Comparison of ENCODE assay signal across 19 cellular contexts in genomic region chrX:152992120-152992519, GRCh38. TPM values are rescaled to one million over a fixed set of nuclear protein-coding genes. Genes with fewer than 3 reads are reported as not detected.
DNase-seq lines count a peak whose midpoint lies in the region; ATAC-seq, FAIRE-seq and TF ChIP-seq lines count a peak whose summit lies in the region.
"Had no signal": no experiment of that assay in that cellular context is flagged by ENCODE, and none has a peak within 500 bp of the region (broad histone marks: within the 10 kb centered on the region; RNA-seq: fewer than 3 reads in every experiment).

No MANE protein-coding gene starts in this region.

- FAIRE-seq in K562 (lab: Jason Lieb, UNC), result no peak
- FAIRE-seq: A549 had no signal

- no peaks in the 10 kb centered on the region for H3K9me2 ChIP-seq in GM23338 (ENCODE audit: insufficient read depth)

- CTCF ChIA-PET in K562 (lab: Yijun Ruan, JAX; ENCODE audit: low intra/inter-chr PET ratio), result no interaction called here

- TF ChIP-seq CTCF in GM23338 (conservative IDR thresholded peaks at IDR 0.05; ENCODE audit: low read depth in 2 of 2) (no peak), K562 (IDR thresholded peaks at IDR 0.05 in 2 of 3, conservative IDR thresholded peaks at IDR 0.05 in 1 of 3; ENCODE audit: insufficient read depth in 2 of 3, low read depth in 1 of 3, low read length in 3 of 3) (no peak)

- BruUV-seq in K562 (replicated peaks; lab: Mats Ljungman, UMichigan), result no TSS peak

- no peaks in the 10 kb centered on the region for H3K9me3 ChIP-seq in K562 (replicated peaks; ENCODE audit: control insufficient read depth, insufficient read depth, low read depth, low read length)
- H3K9me3 ChIP-seq: A549 had no signal

- no peak overlapping the region for H3K4me3 ChIP-seq in GM23338
- no peak overlapping the region for H3K4me3 ChIP-seq in K562
- H3K4me3 ChIP-seq in mesendoderm (ENCODE audit: low read length), result no peak overlapping the region
- H3K4me3 ChIP-seq: A549 had no signal

- ATAC-seq in GM23338, result no peak; the same call in 2 of the 3 replicates
- no peak for ATAC-seq in K562
- ATAC-seq in GM18858 (IDR thresholded peaks at IDR 0.05; ENCODE audit: unreplicated experiment), result no peak
- ATAC-seq: A549, Panc1 had no signal

- H3K27ac ChIP-seq in GM23338 (ENCODE audit: low read depth) (no peak overlapping the region), K562 (ENCODE audit: extremely low read depth, low read depth, low read length) (no peak overlapping the region), mesendoderm (ENCODE audit: low read depth, low read length) (no peak overlapping the region)
- H3K27ac ChIP-seq: A549, C4-2B had no signal

- no peak overlapping the region for H3K4ac ChIP-seq in mesendoderm (ENCODE audit: low read depth, low read length)

- H3K27me3 Mint-ChIP-seq in GM23338 (ENCODE audit: insufficient read depth, low read depth, poor library complexity), result peaks cover 7% of the 10 kb centered on the region

- H2BK120ac ChIP-seq in mesendoderm (ENCODE audit: low read depth, low read length), result no peak overlapping the region

- no peaks in the 10 kb centered on the region for H3F3A ChIP-seq in GM23338 (replicated peaks; ENCODE audit: low read depth)

- no peak overlapping the region for H3K27ac Mint-ChIP-seq in GM23338

- H2AFZ ChIP-seq in GM23338 (no peak overlapping the region), K562 (ENCODE audit: low read depth, low read length) (no peak overlapping the region)

- no peak overlapping the region for H3K23ac ChIP-seq in mesendoderm (ENCODE audit: low read length)

- no peaks in the 10 kb centered on the region for H3K36me3 ChIP-seq in GM23338 (ENCODE audit: insufficient read depth)
- H3K36me3 ChIP-seq in K562 (ENCODE audit: control insufficient read depth, insufficient read depth, low read length), result no peaks in the 10 kb centered on the region
- no peaks in the 10 kb centered on the region for H3K36me3 ChIP-seq in mesendoderm (ENCODE audit: control insufficient read depth, insufficient read depth, low read length)

- peaks cover 3% of the 10 kb centered on the region for H3K4me1 Mint-ChIP-seq in GM23338

- H3K4me3 Mint-ChIP-seq in GM23338, result no peak overlapping the region; the same call in 2 of the 3 replicates

- no peak overlapping the region for H3K18ac ChIP-seq in mesendoderm (ENCODE audit: low read length)

- no peak overlapping the region for H2BK15ac ChIP-seq in mesendoderm (replicated peaks; ENCODE audit: low read depth)

- no peak overlapping the region for H2AK5ac ChIP-seq in mesendoderm (ENCODE audit: low read length)

- no peak overlapping the region for H3K56ac ChIP-seq in mesendoderm (ENCODE audit: low read length)

- H3K4me2 ChIP-seq in GM23338 (no peak overlapping the region), K562 (ENCODE audit: insufficient read depth, low read length) (no peak overlapping the region), mesendoderm (ENCODE audit: low read length) (no peak overlapping the region)
- H3K4me2 ChIP-seq: A549 had no signal

- WGBS in K562 (ENCODE audit: insufficient coverage, low coverage, missing lambda C conversion rate), result 37% methylated on average over 2 of the region's 4 CpGs
- WGBS in mesendoderm (ENCODE audit: extremely low coverage, insufficient coverage, low lambda C conversion rate), result no CpG with 5 or more reads among the region's 4 CpGs

- H2BK5ac ChIP-seq in mesendoderm (ENCODE audit: low read length), result no peak overlapping the region

- intact Hi-C loops in K562 (cut with micrococcal nuclease) (no loop called here), posterior vena cava (cut with DNase I) (no loop called here)

- H4K20me1 ChIP-seq in GM23338 (replicated peaks; ENCODE audit: insufficient read depth) (no peaks in the 10 kb centered on the region), K562 (replicated peaks; ENCODE audit: control insufficient read depth, insufficient read depth, low read length) (no peaks in the 10 kb centered on the region)

- no peaks in the 10 kb centered on the region; the same call in 2 of the 3 replicates for H3K9me3 Mint-ChIP-seq in GM23338

- no peak for TF ChIP-seq EP300 in K562 (IDR thresholded peaks at IDR 0.05; ENCODE audit: low read length)

- no peaks in the 10 kb centered on the region for H3K79me1 ChIP-seq in mesendoderm (ENCODE audit: low read length)

- no peaks in the 10 kb centered on the region for H3K36me3 Mint-ChIP-seq in GM23338 (ENCODE audit: low read depth)

- H3K4me1 ChIP-seq in GM23338 (ENCODE audit: insufficient read depth) (no peaks in the 10 kb centered on the region), K562 (replicated peaks in 1 of 2; ENCODE audit: control insufficient read depth in 2 of 2, insufficient read depth in 2 of 2, low read length in 2 of 2) (peaks cover 4 to 12% of the 10 kb centered on the region in 2 experiments; a peak in 3 of 5 replicates), mesendoderm (ENCODE audit: control insufficient read depth, low read depth, low read length) (no peaks in the 10 kb centered on the region)
- H3K4me1 ChIP-seq: A549 had no signal

- no peak for TF ChIP-seq RAD21 in K562 (CRISPR knock-in tag; conservative IDR thresholded peaks at IDR 0.05 in 1 of 2, IDR thresholded peaks at IDR 0.05 in 1 of 2)

- no peak overlapping the region for H4K8ac ChIP-seq in mesendoderm (ENCODE audit: low read depth, low read length)

- in situ Hi-C loops in K562 (cut with MboI), result no loop called here

- peak; percentile 54 for DNase-seq in NCI-H2107 treated with DMSO at 0.1 percent for 48 hours (lab: John Stamatoyannopoulos, UW; ENCODE audit: unreplicated experiment)
- DNase-seq in NCI-H2107 (lab: John Stamatoyannopoulos, UW), result no peak
- DNase-seq in GM23338 (ENCODE audit: low spot score), result peak; percentile 28
- DNase-seq in K562 (ENCODE audit: extremely low read depth in 1 of 4, low spot score in 3 of 4), result no peak
- DNase-seq in mesendoderm, result peak; percentile 52
- no peak for DNase-seq in posterior vena cava (ENCODE audit: low spot score)
- DNase-seq: COR-L47, EL, NCI-H1105, NCI-H2029 treated with DMSO at 0.1 percent for 48 hours, SW 1271 had no signal

- H3K27me3 ChIP-seq in GM23338 (ENCODE audit: insufficient read depth) (no peaks in the 10 kb centered on the region), K562 (ENCODE audit: control insufficient read depth in 2 of 2, insufficient read depth in 2 of 2, low read length in 2 of 2) (0 out of 5 replicates have a peak, but pooled peaks cover 0 to 5% of the 10 kb centered on the region in 2 experiments), mesendoderm (ENCODE audit: insufficient read depth, low read length, poor library complexity) (no peaks in the 10 kb centered on the region)

- H3K9me1 ChIP-seq in K562 (ENCODE audit: control insufficient read depth, insufficient read depth, low read length), result no peaks in the 10 kb centered on the region

- H3K79me2 ChIP-seq in GM23338 (replicated peaks; ENCODE audit: insufficient read depth), result no peaks in the 10 kb centered on the region
- H3K79me2 ChIP-seq in K562 (ENCODE audit: control insufficient read depth, insufficient read depth, low read length), result no peaks in the 10 kb centered on the region
- no peaks in the 10 kb centered on the region for H3K79me2 ChIP-seq in mesendoderm (ENCODE audit: control insufficient read depth, insufficient read depth, low read length)

- TF ChIP-seq POLR2A in K562 (conservative IDR thresholded peaks at IDR 0.05), result no peak

- no peak overlapping the region for H4K5ac ChIP-seq in mesendoderm (ENCODE audit: low read length)

- H3K9ac ChIP-seq in K562 (ENCODE audit: insufficient read depth in 1 of 2, low read depth in 2 of 2, low read length in 2 of 2), result no peak overlapping the region
- no peak overlapping the region for H3K9ac ChIP-seq in mesendoderm (ENCODE audit: low read length)

- POLR2A ChIA-PET in K562 (lab: Yijun Ruan, JAX), result interaction anchor here (1.5 kb wide), 1 partner anchor 11 kb away, joined by 4 read pairs; no protein-coding TSS in a partner anchor

TF ChIP-seq in GM23338, 12 proteins besides CTCF, POLR2A, EP300 and RAD21:
- TF ChIP-seq JUNB (IDR thresholded peaks at IDR 0.05; ENCODE audit: unreplicated experiment), result no peak

TF ChIP-seq in K562, 482 proteins besides CTCF, POLR2A, EP300 and RAD21:
- peak; percentile 78 for TF ChIP-seq RFX1 (IDR thresholded peaks at IDR 0.05)
- no peak for TF ChIP-seq ILK (tag; IDR thresholded peaks at IDR 0.05; ENCODE audit: borderline replicate concordance, low read depth)
- no peak for TF ChIP-seq HMBOX1 (IDR thresholded peaks at IDR 0.05)

RNA-seq across cellular contexts. Expression of gene PNMA5, which starts 1.8 kb away (rescaled TPM):
- 0.49 and 0.62 TPM in 2 replicates for total RNA-seq in GM23338 (2014; rRNA removed; shearing (Covaris generic))
- 0.10 and 0.24 TPM in 2 replicates for polyA plus RNA-seq in GM23338 (2016; fragmentation: Nextera tagmentation; extraction: Ambion mirVana)
- not detected in 2 replicates for total RNA-seq in K562 (2011; cell fraction: chromatin; rRNA removed; ENCODE audit: low replicate concordance)
- not detected in 2 replicates for total RNA-seq in K562 (2011; cell fraction: nucleolus; rRNA removed)
- total RNA-seq in K562 (2011; cell fraction: nucleoplasm; rRNA removed), result not detected in 2 replicates
- not detected in 2 replicates for total RNA-seq in K562 (2014; rRNA removed)
- 0.07 TPM in 1 of 2 replicates, not detected in the other for total RNA-seq in K562 (2014; rRNA removed; fragmentation: Illumina TruSeq; extraction: Trizol)
- total RNA-seq in K562 (2015; rRNA removed; fragmentation: Illumina TruSeq; extraction: Trizol), result 0.07 TPM in 1 of 2 replicates, not detected in the other
- 0.20 TPM in 1 of 2 replicates, not detected in the other for total RNA-seq in K562 (2021)
- polyA plus RNA-seq in K562 (2011; rRNA removed), result 0.03 TPM in 2 replicates
- 0.03 and 0.09 TPM in 2 replicates for polyA plus RNA-seq in K562 (2011; cell fraction: cytosol; rRNA removed)
- 0.06 and 0.07 TPM in 2 replicates for polyA plus RNA-seq in K562 (2011; cell fraction: nucleus; rRNA removed)
- polyA plus RNA-seq in K562 (2012), result 0.12 and 0.15 TPM in 2 replicates
- 0.04 TPM in 1 of 2 replicates, not detected in the other for polyA plus RNA-seq in K562 (2014; fragmentation: Illumina TruSeq; extraction: Trizol)
- polyA plus RNA-seq in K562 (2014; fragmentation: Nextera tagmentation; extraction: Ambion mirVana), result not detected
- 0.07 TPM in 1 of 2 replicates, not detected in the other for polyA plus RNA-seq in K562 (2014; rRNA removed)
- polyA minus RNA-seq in K562 (2011; rRNA and poly(A)+ RNA removed), result not detected in 2 replicates
- polyA minus RNA-seq in K562 (2011; cell fraction: cytosol; rRNA and poly(A)+ RNA removed), result not detected in 2 replicates
- not detected in 2 replicates for polyA minus RNA-seq in K562 (2011; cell fraction: nucleus; rRNA and poly(A)+ RNA removed)
- 0.07 TPM for polyA plus RNA-seq in mesendoderm (2013, experiment 1 of 2)
- 0.14 TPM for polyA plus RNA-seq in mesendoderm (2013, experiment 2 of 2)
- not detected for total RNA-seq in posterior vena cava
- total RNA-seq: H4, MCF 10A, NCI-H460, SK-MEL-5 had no signal
- polyA plus RNA-seq: A549 had no signal

Comparison
In these comparisons a context has a peak if more than half of its experiments do, and no peak if none do; other contexts are left out.
1. DNase-seq: peak in NCI-H2107 treated with DMSO at 0.1 percent for 48 hours (single experiment), GM23338 (single experiment) and mesendoderm (single experiment); none in NCI-H2107 (single experiment), K562 (0 of 4) and posterior vena cava (single experiment).